ENCODE assay signal across 26 cellular contexts in genomic region chr7:82294258-82294855, GRCh38.
DNase-seq lines count a peak whose midpoint lies in the region; ATAC-seq, FAIRE-seq and TF ChIP-seq lines count a peak whose summit lies in the region.
"Had no signal": no experiment of that assay in that cellular context is flagged by ENCODE, and none has a peak within 500 bp of the region (broad histone marks: within the 10 kb centered on the region; RNA-seq: fewer than 3 reads in every experiment).

No MANE protein-coding gene starts in this region.

- WGBS in IMR-90 (ENCODE audit: extremely low coverage in 2 of 2, insufficient read length in 1 of 2), 2 experiments = no CpG with 5 or more reads among the region's 1 CpG
- no CpG with 5 or more reads among the region's 1 CpG for WGBS in mesenchymal stem cell

- TF ChIP-seq POLR2A in IMR-90 (IDR thresholded peaks at IDR 0.05; ENCODE audit: low read depth, low read length) (no peak), endothelial cell of umbilical vein (IDR thresholded peaks at IDR 0.05; ENCODE audit: low read depth, low read length) (no peak)

- in situ Hi-C loops in IMR-90 (cut with MboI; ENCODE audit: low sequenced_read_pairs) = no loop called here

- H4K91ac ChIP-seq in IMR-90 (ENCODE audit: insufficient read depth, low read depth, low read length) = no peak overlapping the region
- no peak overlapping the region for H4K91ac ChIP-seq in mesenchymal stem cell (ENCODE audit: low read length)

- H3K4me1 ChIP-seq in IMR-90 (ENCODE audit: control insufficient read depth, insufficient read depth, low read length) (peaks cover 2% of the 10 kb centered on the region; the same call in 1 of the 2 replicates), endothelial cell of umbilical vein (ENCODE audit: control insufficient read depth, extremely low read depth, insufficient read depth, low read length) (peaks cover 29% of the 10 kb centered on the region), mesenchymal stem cell (ENCODE audit: control insufficient read depth, insufficient read depth, low read depth, low read length) (no peaks in the 10 kb centered on the region), tibial artery (peaks cover 0 to 5% (median 0%) of the 10 kb centered on the region in 4 donors)
- H3K4me1 ChIP-seq: breast epithelium, colonic mucosa, esophagus squamous epithelium, upper lobe of right lung had no signal

- no peak for TF ChIP-seq RAD21 in IMR-90 (IDR thresholded peaks at IDR 0.05; ENCODE audit: low read length)

- POLR2A ChIA-PET in IMR-90 (lab: Charles Lee; ENCODE audit: unreplicated experiment) (no interaction called here), endothelial cell of umbilical vein (lab: Charles Lee) (no interaction called here)

- H4K5ac ChIP-seq in IMR-90 (ENCODE audit: low read depth, low read length) = no peak overlapping the region

- H3K56ac ChIP-seq in IMR-90 (ENCODE audit: extremely low read depth, insufficient read depth, low read length) = no peak overlapping the region

- dilution Hi-C loops in IMR-90 (cut with HindIII; ENCODE audit: low sequenced_read_pairs, unreplicated experiment) (no loop called here), endothelial cell of umbilical vein (cut with MboI; ENCODE audit: extremely low pct_ligation_motif_present, low sequenced_read_pairs) (no loop called here)

- no peak overlapping the region for H4K8ac ChIP-seq in IMR-90 (ENCODE audit: low read depth in 2 of 2, low read length in 2 of 2)
- no peak overlapping the region for H4K8ac ChIP-seq in mesenchymal stem cell (ENCODE audit: low read length)

- BruUV-seq in IMR-90 (replicated peaks; lab: Mats Ljungman, UMichigan) (no TSS peak), endothelial cell of umbilical vein (replicated peaks; lab: Mats Ljungman, UMichigan) (no TSS peak)

- H3K4ac ChIP-seq in IMR-90 (ENCODE audit: low read depth, low read length) = no peak overlapping the region
- no peak overlapping the region for H3K4ac ChIP-seq in mesenchymal stem cell (ENCODE audit: low read depth in 1 of 2, low read length in 2 of 2)

- no peak overlapping the region for H3K18ac ChIP-seq in IMR-90 (ENCODE audit: low read depth, low read length)
- no peak overlapping the region for H3K18ac ChIP-seq in mesenchymal stem cell (ENCODE audit: low read depth in 1 of 2, low read length in 2 of 2)

- no peak; the same call in 1 of the 2 replicates for ATAC-seq in IMR-90 (ENCODE audit: low read depth)
- no peak for ATAC-seq in HG02623 (IDR thresholded peaks at IDR 0.05; ENCODE audit: unreplicated experiment)
- ATAC-seq: upper lobe of right lung had no signal

- H2BK5ac ChIP-seq in IMR-90 (ENCODE audit: low read depth, low read length, poor library complexity, severe bottlenecking) = no peak overlapping the region
- no peak overlapping the region for H2BK5ac ChIP-seq in mesenchymal stem cell (ENCODE audit: low read depth, low read length, poor library complexity, severe bottlenecking)

- intact Hi-C loops in IMR-90 (cut with micrococcal nuclease) (no loop called here), endothelial cell of umbilical vein (cut with micrococcal nuclease) (loop anchor here (5.0 to 10.0 kb wide), 2 partner anchors 190 to 303 kb away; no protein-coding TSS in a partner anchor), tibial artery (cut with DNase I; ENCODE audit: low total_unique reads) (no loop called here)

- no peak overlapping the region for H2BK120ac ChIP-seq in IMR-90 (ENCODE audit: low read depth, low read length)
- no peak overlapping the region for H2BK120ac ChIP-seq in mesenchymal stem cell (ENCODE audit: low read depth, low read length)

- H2AK5ac ChIP-seq in IMR-90 (ENCODE audit: low read depth, low read length) = no peak overlapping the region
- no peak overlapping the region for H2AK5ac ChIP-seq in mesenchymal stem cell (ENCODE audit: low read length, severe bottlenecking)

- H3K79me2 ChIP-seq in endothelial cell of umbilical vein (ENCODE audit: control insufficient read depth, insufficient read depth, low read length) = no peaks in the 10 kb centered on the region

- H2BK20ac ChIP-seq in IMR-90 (ENCODE audit: low read depth, low read length) = no peak overlapping the region

- FAIRE-seq in endothelial cell of umbilical vein (lab: Jason Lieb, UNC) = no peak
- FAIRE-seq: H1 had no signal

- no peak overlapping the region for H3K23ac ChIP-seq in IMR-90 (ENCODE audit: low read depth, low read length)
- no peak overlapping the region for H3K23ac ChIP-seq in mesenchymal stem cell (ENCODE audit: low read length in 2 of 2)

- H3K36me3 ChIP-seq in IMR-90 (ENCODE audit: control insufficient read depth, insufficient read depth, low read length) (no peaks in the 10 kb centered on the region), endothelial cell of umbilical vein (ENCODE audit: control insufficient read depth in 2 of 2, extremely low read depth in 1 of 2, insufficient read depth in 2 of 2, low read length in 2 of 2) (no peaks in the 10 kb centered on the region), mesenchymal stem cell (ENCODE audit: control insufficient read depth in 1 of 2, insufficient read depth in 2 of 2, low read depth in 1 of 2, low read length in 2 of 2) (no peaks in the 10 kb centered on the region), tibial artery (peaks cover 0 to 4% (median 0%) of the 10 kb centered on the region in 3 donors)
- H3K36me3 ChIP-seq: breast epithelium, colonic mucosa, esophagus squamous epithelium, upper lobe of right lung had no signal

- H3K4me2 ChIP-seq in IMR-90 (ENCODE audit: low read depth, low read length) (no peak overlapping the region), endothelial cell of umbilical vein (ENCODE audit: insufficient read depth, low read length) (no peak overlapping the region), mesenchymal stem cell (ENCODE audit: low read length, poor library complexity, severe bottlenecking) (no peak overlapping the region)

- H3K14ac ChIP-seq in IMR-90 (replicated peaks; ENCODE audit: low read depth, low read length) (no peak overlapping the region), mesenchymal stem cell (ENCODE audit: low read length in 2 of 2) (no peak overlapping the region)

- CTCF ChIA-PET in IMR-90 (lab: Yijun Ruan, JAX) (no interaction called here), endothelial cell of umbilical vein (lab: Charles Lee) (interaction anchor here (0.8 to 0.9 kb wide), 2 partner anchors 60 to 148 kb away, joined by 3 read pairs; no protein-coding TSS in a partner anchor)

- H3K27ac ChIP-seq in IMR-90 (ENCODE audit: insufficient read depth, low read length) (no peak overlapping the region), endothelial cell of umbilical vein (ENCODE audit: insufficient read depth, low read depth, low read length) (no peak overlapping the region), mesenchymal stem cell (ENCODE audit: low read length, poor library complexity, severe bottlenecking) (no peak overlapping the region), tibial artery (no peak overlapping the region)
- H3K27ac ChIP-seq: breast epithelium, C4-2B, colonic mucosa, esophagus squamous epithelium, HL-60, upper lobe of right lung, VCaP had no signal

- DNase-seq in AG20443 (ENCODE audit: low spot score) = peak; percentile 35
- peak; percentile 13 for DNase-seq in IMR-90
- DNase-seq in endothelial cell of umbilical vein (ENCODE audit: low read depth, low spot score) = no peak
- no peak for DNase-seq in mesenchymal stem cell
- no peak for DNase-seq in GM10266 (ENCODE audit: extremely low spot score)
- no peak for DNase-seq in AML-193 (lab: John Stamatoyannopoulos, UW)
- no peak for DNase-seq in tibial artery
- DNase-seq: ACHN; activated CD4-positive, alpha-beta T cell treated with anti-CD3 and anti-CD28 coated beads for 48 hours; activated naive CD4-positive, alpha-beta T cell; activated T-cell treated with anti-CD3 and anti-CD28 coated beads, Interleukin-2, amount 50 U/mL, for 24 hours; amniotic stem cell; colonic mucosa; effector memory CD4-positive, alpha-beta T cell; esophagus squamous epithelium; NCI-H1092 treated with DMSO at 0.1 percent for 48 hours; NCI-H1930; NCI-H774; stimulated activated CD8-positive, alpha-beta memory T cell treated with anti-CD3 and anti-CD28 coated beads, Interleukin-4, amount 100 ng/mL, for 48 hours; upper lobe of right lung had no signal

- H3K9ac ChIP-seq in IMR-90 (ENCODE audit: low read depth, low read length) (no peak overlapping the region), endothelial cell of umbilical vein (replicated peaks; ENCODE audit: extremely low read depth, insufficient read depth, low read length) (no peak overlapping the region), mesenchymal stem cell (ENCODE audit: low read length) (peak overlapping the region; percentile 38)

- H3K9me3 ChIP-seq in IMR-90 (ENCODE audit: control insufficient read depth, insufficient read depth, low read length) = peaks cover 2% of the 10 kb centered on the region; the same call in 1 of the 2 replicates
- H3K9me3 ChIP-seq in endothelial cell of umbilical vein (replicated peaks; ENCODE audit: control insufficient read depth, insufficient read depth, low read length) = no peaks in the 10 kb centered on the region
- peaks cover 7% of the 10 kb centered on the region for H3K9me3 ChIP-seq in mesenchymal stem cell (ENCODE audit: control insufficient read depth, low read length)
- no peaks in the 10 kb centered on the region for H3K9me3 ChIP-seq in tibial artery
- H3K9me3 ChIP-seq: colonic mucosa, esophagus squamous epithelium, upper lobe of right lung had no signal

- H4K20me1 ChIP-seq in IMR-90 (ENCODE audit: insufficient read depth, low read length) (no peaks in the 10 kb centered on the region), endothelial cell of umbilical vein (replicated peaks; ENCODE audit: control insufficient read depth, extremely low read depth, insufficient read depth, low read length) (no peaks in the 10 kb centered on the region)

- H3K27me3 ChIP-seq in IMR-90 (ENCODE audit: control insufficient read depth, insufficient read depth, low read length) (no peaks in the 10 kb centered on the region), endothelial cell of umbilical vein (ENCODE audit: control insufficient read depth in 2 of 2, insufficient read depth in 2 of 2, low read length in 2 of 2) (no peaks in the 10 kb centered on the region), mesenchymal stem cell (ENCODE audit: control insufficient read depth in 1 of 2, insufficient read depth in 1 of 2, low read length in 2 of 2) (no peaks in the 10 kb centered on the region), tibial artery (no peaks in the 10 kb centered on the region)
- H3K27me3 ChIP-seq: breast epithelium, colonic mucosa, esophagus squamous epithelium, upper lobe of right lung had no signal

- H3K9me1 ChIP-seq in IMR-90 (ENCODE audit: insufficient read depth, low read length) (no peaks in the 10 kb centered on the region), endothelial cell of umbilical vein (replicated peaks; ENCODE audit: control insufficient read depth, extremely low read depth, insufficient read depth, low read length) (no peaks in the 10 kb centered on the region)

- H3K79me1 ChIP-seq in IMR-90 (ENCODE audit: low read depth in 1 of 2, low read length in 2 of 2) = no peaks in the 10 kb centered on the region; a peak in 1 of 4 replicates
- no peaks in the 10 kb centered on the region for H3K79me1 ChIP-seq in mesenchymal stem cell (replicated peaks; ENCODE audit: low read length, poor library complexity, severe bottlenecking)

- H3K4me3 ChIP-seq in IMR-90 (ENCODE audit: insufficient read depth, low read depth, low read length) (no peak overlapping the region), endothelial cell of umbilical vein (replicated peaks in 1 of 3; ENCODE audit: insufficient read depth in 1 of 3, low read depth in 1 of 3, low read length in 3 of 3) (no peak overlapping the region), mesenchymal stem cell (ENCODE audit: insufficient read depth in 1 of 2, low read depth in 1 of 2, low read length in 2 of 2) (no peak overlapping the region), tibial artery (no peak overlapping the region)
- H3K4me3 ChIP-seq: breast epithelium, colonic mucosa, esophagus squamous epithelium, upper lobe of right lung had no signal

- H2BK15ac ChIP-seq in IMR-90 (ENCODE audit: low read depth, low read length) (no peak overlapping the region), mesenchymal stem cell (ENCODE audit: low read depth, poor library complexity, severe bottlenecking) (no peak overlapping the region)

- H2AFZ ChIP-seq in IMR-90 (replicated peaks; ENCODE audit: low read length, poor library complexity) (no peak overlapping the region), endothelial cell of umbilical vein (ENCODE audit: low read depth, low read length) (no peak overlapping the region), mesenchymal stem cell (ENCODE audit: low read depth, low read length) (no peak overlapping the region)

- TF ChIP-seq CTCF in IMR-90 (conservative IDR thresholded peaks at IDR 0.05; ENCODE audit: low read depth, low read length) (no peak), endothelial cell of umbilical vein (IDR thresholded peaks at IDR 0.05; ENCODE audit: extremely low read depth in 1 of 2, insufficient read depth in 1 of 2, low read depth in 1 of 2, low read length in 2 of 2) (no peak), GM10266 (IDR thresholded peaks at IDR 0.05; ENCODE audit: control insufficient read depth, insufficient read depth, low read depth, missing control alignments) (no peak), tibial artery (IDR thresholded peaks at IDR 0.05) (no peak)

- H2BK12ac ChIP-seq in mesenchymal stem cell (ENCODE audit: low read length in 2 of 2) = no peak overlapping the region

- H2AK9ac ChIP-seq in IMR-90 (replicated peaks; ENCODE audit: low read depth, low read length, poor library complexity) = no peak overlapping the region

Comparison
In these comparisons a context has a peak if more than half of its experiments do, and no peak if none do; other contexts are left out.
1. DNase-seq: peak in AG20443 (single experiment) and IMR-90 (single experiment); none in endothelial cell of umbilical vein (single experiment), mesenchymal stem cell (single experiment), GM10266 (single experiment), AML-193 (0 of 2) and tibial artery (0 of 2).